ENCODE assay signal across 18 cellular contexts in the genomic region with DNA sequence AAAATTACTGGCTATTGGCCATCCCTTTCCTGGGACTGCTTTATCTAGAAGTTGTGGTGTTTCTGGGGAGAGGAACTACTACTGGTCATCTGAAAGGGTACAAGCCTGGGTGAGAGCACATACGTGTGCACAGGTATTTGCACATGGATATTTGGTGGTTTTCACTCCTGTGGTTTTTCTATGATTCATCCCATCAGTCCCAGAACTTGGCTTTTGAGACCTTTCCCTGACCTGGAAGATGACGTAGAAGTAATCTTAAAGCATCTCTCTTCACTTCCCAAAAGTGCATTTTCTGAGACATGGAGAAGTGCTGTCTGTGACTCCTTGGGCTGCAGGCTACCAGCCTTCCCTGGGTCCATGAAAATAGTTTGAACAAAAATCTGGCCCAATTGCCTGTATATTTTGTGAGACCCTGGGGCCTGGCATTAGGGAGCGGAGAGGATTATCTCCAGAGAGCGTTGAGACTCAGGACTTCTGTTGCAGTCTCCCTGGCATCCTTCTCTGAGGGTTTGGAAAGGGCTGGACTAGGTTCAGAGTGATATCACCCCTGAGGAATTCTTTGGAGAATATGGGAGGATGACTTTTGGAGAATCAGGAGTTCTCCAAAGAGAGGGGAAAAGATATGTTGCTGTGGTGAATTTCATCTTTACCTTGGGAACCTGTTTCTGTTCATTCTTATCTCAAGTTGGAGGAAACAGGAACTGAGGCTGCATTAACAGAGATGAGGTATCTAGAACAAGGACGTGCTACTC.
"Had no signal": no experiment of that assay in that cellular context is flagged by ENCODE, and none has a peak within 500 bp of the region (broad histone marks: within the 10 kb centered on the region; RNA-seq: fewer than 3 reads in every experiment).

No MANE protein-coding gene starts in this region.

- ATAC-seq: activated naive CD8-positive, alpha-beta T cell treated with anti-CD3 and anti-CD28 coated beads, Interleukin-2, amount 50 U/mL, for 24 hours; heart left ventricle; left colon; lower lobe of right lung; stimulated activated effector memory CD8-positive, alpha-beta T cell treated with anti-CD3 and anti-CD28 coated beads, Interleukin-12 subunit alpha, Interleukin-12 subunit beta, amount 100 ng/mL, for 72 hours had no signal

- H3K4me3 ChIP-seq: ascending aorta, cardiac muscle cell, dorsolateral prefrontal cortex, esophagus muscularis mucosa, heart left ventricle, lower lobe of right lung, thyroid gland, vagina had no signal

- H3K36me3 ChIP-seq: ascending aorta, cardiac muscle cell, esophagus muscularis mucosa, heart left ventricle, lower lobe of right lung, thyroid gland, vagina had no signal

- H3K9me3 ChIP-seq: ascending aorta, esophagus muscularis mucosa, heart left ventricle, lower lobe of right lung, thyroid gland, vagina had no signal

- H3K4me1 ChIP-seq: ascending aorta, lower lobe of right lung, parathyroid adenoma, thyroid gland, vagina had no signal

- H3K27me3 ChIP-seq: ascending aorta, cardiac muscle cell, dorsolateral prefrontal cortex, esophagus muscularis mucosa, heart left ventricle, thyroid gland, vagina had no signal

- H3K27ac ChIP-seq: ascending aorta, cardiac muscle cell, dorsolateral prefrontal cortex, esophagus muscularis mucosa, heart left ventricle, lower lobe of right lung, parathyroid adenoma, thyroid gland, vagina had no signal

- DNase-seq: activated CD4-positive, CD25-positive, alpha-beta regulatory T cell treated with anti-CD3 and anti-CD28 coated beads, Interleukin-2, amount 50 U/mL, for 72 hours; activated naive CD4-positive, alpha-beta T cell treated with anti-CD3 and anti-CD28 coated beads for 36 hours; activated naive CD8-positive, alpha-beta T cell treated with anti-CD3 and anti-CD28 coated beads, Interleukin-2, amount 50 U/mL, for 24 hours; activated T-cell treated with anti-CD3 and anti-CD28 coated beads, Interleukin-2, amount 50 U/mL, for 1 hour; dorsolateral prefrontal cortex; foreskin melanocyte; heart left ventricle; immature natural killer cell; left colon; lower lobe of right lung; midbrain; thyroid gland had no signal
